Comparison of ENCODE assay signal across 1 cellular context in the genomic region with DNA sequence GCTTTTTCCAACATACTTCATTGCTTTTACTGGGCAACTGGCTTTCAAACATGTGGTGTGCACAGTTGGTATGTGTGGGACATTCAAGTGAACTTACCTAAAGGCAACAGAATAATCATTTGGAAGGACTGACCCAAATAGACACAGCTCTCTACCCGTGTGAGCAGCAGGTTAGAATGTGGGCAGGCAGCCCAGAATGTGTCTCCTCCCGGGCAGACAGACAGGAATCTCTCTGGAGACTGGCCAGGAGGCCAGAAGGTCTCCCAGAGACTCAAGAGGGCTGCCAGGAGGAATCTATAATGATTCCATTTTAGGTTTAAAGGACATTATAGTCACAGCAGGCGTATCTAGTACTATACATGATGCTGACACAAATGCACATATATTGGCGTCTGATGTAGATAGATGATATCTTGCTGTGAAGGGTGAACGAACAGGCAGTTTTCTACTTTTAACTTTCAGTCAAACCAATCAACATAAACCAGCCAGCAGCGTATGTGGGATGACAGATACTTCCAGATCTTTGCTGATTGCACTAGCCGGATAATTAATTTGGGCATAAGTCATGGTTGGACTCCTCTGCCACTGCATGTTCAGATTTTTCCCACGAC.
TF ChIP-seq lines count a peak whose summit lies in the region.

No MANE protein-coding gene starts in this region.

TF ChIP-seq in Ishikawa, 13 proteins besides CTCF, POLR2A, EP300 and RAD21 (continued from another document):
- TF ChIP-seq, protein P1, sequence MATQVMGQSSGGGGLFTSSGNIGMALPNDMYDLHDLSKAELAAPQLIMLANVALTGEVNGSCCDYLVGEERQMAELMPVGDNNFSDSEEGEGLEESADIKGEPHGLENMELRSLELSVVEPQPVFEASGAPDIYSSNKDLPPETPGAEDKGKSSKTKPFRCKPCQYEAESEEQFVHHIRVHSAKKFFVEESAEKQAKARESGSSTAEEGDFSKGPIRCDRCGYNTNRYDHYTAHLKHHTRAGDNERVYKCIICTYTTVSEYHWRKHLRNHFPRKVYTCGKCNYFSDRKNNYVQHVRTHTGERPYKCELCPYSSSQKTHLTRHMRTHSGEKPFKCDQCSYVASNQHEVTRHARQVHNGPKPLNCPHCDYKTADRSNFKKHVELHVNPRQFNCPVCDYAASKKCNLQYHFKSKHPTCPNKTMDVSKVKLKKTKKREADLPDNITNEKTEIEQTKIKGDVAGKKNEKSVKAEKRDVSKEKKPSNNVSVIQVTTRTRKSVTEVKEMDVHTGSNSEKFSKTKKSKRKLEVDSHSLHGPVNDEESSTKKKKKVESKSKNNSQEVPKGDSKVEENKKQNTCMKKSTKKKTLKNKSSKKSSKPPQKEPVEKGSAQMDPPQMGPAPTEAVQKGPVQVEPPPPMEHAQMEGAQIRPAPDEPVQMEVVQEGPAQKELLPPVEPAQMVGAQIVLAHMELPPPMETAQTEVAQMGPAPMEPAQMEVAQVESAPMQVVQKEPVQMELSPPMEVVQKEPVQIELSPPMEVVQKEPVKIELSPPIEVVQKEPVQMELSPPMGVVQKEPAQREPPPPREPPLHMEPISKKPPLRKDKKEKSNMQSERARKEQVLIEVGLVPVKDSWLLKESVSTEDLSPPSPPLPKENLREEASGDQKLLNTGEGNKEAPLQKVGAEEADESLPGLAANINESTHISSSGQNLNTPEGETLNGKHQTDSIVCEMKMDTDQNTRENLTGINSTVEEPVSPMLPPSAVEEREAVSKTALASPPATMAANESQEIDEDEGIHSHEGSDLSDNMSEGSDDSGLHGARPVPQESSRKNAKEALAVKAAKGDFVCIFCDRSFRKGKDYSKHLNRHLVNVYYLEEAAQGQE (IDR thresholded peaks at IDR 0.05; ENCODE audit: low read depth) = no peak
